In the genomic region with DNA sequence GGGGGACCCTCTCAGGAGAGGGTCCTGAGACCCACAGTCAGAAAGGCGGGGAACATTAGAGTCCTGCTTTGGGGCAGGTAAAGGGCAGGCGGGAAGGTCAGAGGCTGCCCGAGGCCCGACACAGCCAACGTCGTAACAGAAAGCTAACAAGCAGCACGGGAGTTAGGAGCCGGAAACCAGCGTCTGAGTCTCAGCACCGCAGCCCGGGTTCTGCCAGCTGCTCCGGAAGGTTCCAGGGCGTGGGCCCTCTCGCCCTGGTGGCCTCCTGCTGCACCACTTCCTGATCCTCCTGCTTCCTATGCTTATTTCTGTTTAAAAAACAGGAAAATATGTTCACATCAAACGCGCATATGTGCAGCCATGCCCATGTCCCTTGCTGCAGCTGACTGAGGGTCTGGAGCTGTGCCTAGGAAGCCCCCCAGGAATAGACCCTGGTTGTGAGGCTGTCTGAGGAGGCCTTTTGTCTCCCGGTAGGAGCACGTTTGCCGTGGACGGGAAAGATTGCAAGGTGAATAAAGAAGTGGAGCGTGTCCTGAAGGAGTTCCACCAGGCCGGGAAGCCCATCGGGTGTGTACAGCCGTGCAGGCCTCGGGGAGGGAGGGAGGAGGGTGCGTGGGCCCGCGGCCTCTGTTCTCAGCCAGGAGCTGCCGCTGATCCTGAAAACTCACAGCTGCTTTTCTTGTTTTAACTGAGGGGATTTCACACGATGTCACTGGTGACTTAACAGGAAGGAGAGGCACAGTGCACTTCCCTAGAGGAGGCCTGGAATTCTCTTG, we compare ENCODE assay signal across 8 cellular contexts. TPM values are rescaled to one million over a fixed set of nuclear protein-coding genes. Genes with fewer than 3 reads are reported as not detected.
DNase-seq lines count a peak whose midpoint lies in the region; ATAC-seq and TF ChIP-seq lines count a peak whose summit lies in the region.
"Not testable (repeated sequence)": the region's sequence is repeated elsewhere in the genome, so short reads cannot be mapped to it uniquely, and the experiment has no call there.

No MANE protein-coding gene starts in this region.

- not testable (repeated sequence) for H3K27me3 ChIP-seq in BLaER1, neutrophil, transverse colon

- DNase-seq in T-cell (peak in 4 of 34 experiments; percentile 0 to 12 (median 3)), fibroblast of the aortic adventitia (ENCODE audit: low read depth) (peak; percentile 4), kidney tubule cell (ENCODE audit: low spot score) (peak; percentile 22), transverse colon (peak; percentile 2)
- peak; percentile 45 for DNase-seq in activated CD8-positive, alpha-beta memory T cell treated with anti-CD3 and anti-CD28 coated beads, Interleukin-2, amount 50 U/mL, for 48 hours
- DNase-seq in activated naive CD8-positive, alpha-beta T cell treated with anti-CD3 and anti-CD28 coated beads, Interleukin-2, amount 50 U/mL, for 24 hours: peak; percentile 1

- intact Hi-C loops in transverse colon (cut with DNase I; ENCODE audit: low total_unique reads): not testable (repeated sequence)

- TF ChIP-seq EP300 in transverse colon (IDR thresholded peaks at IDR 0.05; ENCODE audit: low read depth): not testable (repeated sequence)

- TF ChIP-seq CTCF in fibroblast of the aortic adventitia (IDR thresholded peaks at IDR 0.05; ENCODE audit: insufficient read depth, low read length); neutrophil (IDR thresholded peaks at IDR 0.05); transverse colon (IDR thresholded peaks at IDR 0.05): not testable (repeated sequence)

- not testable (repeated sequence) for H3K36me3 ChIP-seq in BLaER1, neutrophil, transverse colon

- H3K4me1 Mint-ChIP-seq in T-cell; activated naive CD8-positive, alpha-beta T cell treated with anti-CD3 and anti-CD28 coated beads, Interleukin-2, amount 50 U/mL, for 24 hours: not testable (repeated sequence)

- peak; percentile 37 to 69 (median 51) for ATAC-seq in T-cell (replicated peaks in 1 of 4)
- ATAC-seq in activated naive CD8-positive, alpha-beta T cell treated with anti-CD3 and anti-CD28 coated beads, Interleukin-2, amount 50 U/mL, for 24 hours: not testable (repeated sequence)

- not testable (repeated sequence) for H4K20me1 ChIP-seq in BLaER1

- CTCF ChIA-PET in T-cell (lab: Charles Lee): not testable (repeated sequence)

- H3K27ac Mint-ChIP-seq in T-cell: peak overlapping the region in 1 of 2 donors; percentile 48
- not testable (repeated sequence) for H3K27ac Mint-ChIP-seq in activated naive CD8-positive, alpha-beta T cell treated with anti-CD3 and anti-CD28 coated beads, Interleukin-2, amount 50 U/mL, for 24 hours

- not testable (repeated sequence) for H3K9me3 Mint-ChIP-seq in T-cell; activated naive CD8-positive, alpha-beta T cell treated with anti-CD3 and anti-CD28 coated beads, Interleukin-2, amount 50 U/mL, for 24 hours

- not testable (repeated sequence) for H3K27me3 Mint-ChIP-seq in T-cell; activated naive CD8-positive, alpha-beta T cell treated with anti-CD3 and anti-CD28 coated beads, Interleukin-2, amount 50 U/mL, for 24 hours

- H3K4me2 ChIP-seq in BLaER1: not testable (repeated sequence)

- H3K27ac ChIP-seq in BLaER1: 0 out of 2 replicates have a peak overlapping the region, but pooled peaks have one; percentile 59
- peak overlapping the region; percentile 50 for H3K27ac ChIP-seq in neutrophil
- not testable (repeated sequence) for H3K27ac ChIP-seq in transverse colon

- not testable (repeated sequence) for H3K4me1 ChIP-seq in BLaER1; neutrophil (ENCODE audit: control insufficient read depth in 1 of 2, insufficient read depth in 1 of 2, low read depth in 1 of 2, low read length in 1 of 2); transverse colon

- POLR2A ChIA-PET in T-cell (lab: Charles Lee): not testable (repeated sequence)

- WGBS in transverse colon (ENCODE audit: low coverage in 1 of 2), 2 donors: 56% methylated on average over 5 of the region's 30 CpGs; no CpG with 5 or more reads in 1 of the 2 donors

- H3K36me3 Mint-ChIP-seq in T-cell; activated naive CD8-positive, alpha-beta T cell treated with anti-CD3 and anti-CD28 coated beads, Interleukin-2, amount 50 U/mL, for 24 hours (ENCODE audit: low read depth): not testable (repeated sequence)

- TF ChIP-seq POLR2A in transverse colon (IDR thresholded peaks at IDR 0.05): not testable (repeated sequence)

- in situ Hi-C loops in transverse colon (cut with MboI; ENCODE audit: low pct_ligation_motif_present in 1 of 4, low pct_unique_long_range_greater_than_20kb in 1 of 4, low sequenced_read_pairs in 3 of 4): not testable (repeated sequence)

- not testable (repeated sequence) for H3K9ac ChIP-seq in BLaER1

- peak overlapping the region in 1 of 3 donors; percentile 47 for H3K4me3 Mint-ChIP-seq in T-cell
- H3K4me3 Mint-ChIP-seq in activated naive CD8-positive, alpha-beta T cell treated with anti-CD3 and anti-CD28 coated beads, Interleukin-2, amount 50 U/mL, for 24 hours: not testable (repeated sequence)

- H3K4me3 ChIP-seq in BLaER1; fibroblast of the aortic adventitia (ENCODE audit: low read depth, low read length); neutrophil (ENCODE audit: low read depth in 1 of 2, low read length in 1 of 2); transverse colon: not testable (repeated sequence)

- H3K9me3 ChIP-seq in BLaER1, neutrophil, transverse colon: not testable (repeated sequence)

RNA-seq across cellular contexts. Expression of a gene that starts 6.5 kb away (rescaled TPM):
- total RNA-seq in T-cell (10 to 100 TPM; 12.3 to 75.0 (median 21.1) TPM), fibroblast of the aortic adventitia (ENCODE audit: low replicate concordance) (11.1 and 28.3 TPM in 2 replicates), transverse colon (10 to 100 TPM in 3 of 4 donors, 1 to 10 TPM in 1; 3.6 to 71.1 (median 15.9) TPM)

RNA-seq across cellular contexts. Expression of a gene that starts 32.8 kb away (rescaled TPM):
- total RNA-seq in T-cell (10 to 100 TPM in 4 of 5 donors, 1 to 10 TPM in 1; 8.9 to 39.3 (median 12.3) TPM), fibroblast of the aortic adventitia (ENCODE audit: low replicate concordance) (0.98 and 4.0 TPM in 2 replicates), transverse colon (10 to 100 TPM in 3 of 4 donors, not detected in 1; 11.9 to 19.9 (median 12.1) TPM)
